Comparison of ENCODE assay signal across 7 cellular contexts in the genomic region with DNA sequence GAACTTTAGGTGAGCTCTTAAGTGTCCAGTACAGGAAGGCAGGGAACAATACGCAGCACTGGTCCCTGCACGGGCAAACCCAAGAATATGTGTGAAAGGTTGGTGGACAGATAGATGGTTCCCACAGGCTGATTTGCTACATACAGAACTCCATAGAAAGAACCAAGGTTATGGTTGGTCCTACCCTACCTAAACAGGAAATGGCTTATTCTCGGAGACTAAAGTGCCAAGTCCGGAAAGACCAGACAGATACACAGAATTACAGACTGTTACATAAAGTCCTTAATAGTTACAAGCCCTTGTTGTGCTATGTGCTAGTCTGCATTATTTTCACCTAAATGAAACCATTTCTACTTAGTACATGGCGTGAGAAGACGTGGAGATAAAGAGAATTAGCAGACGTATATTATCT. TPM values are rescaled to one million over a fixed set of nuclear protein-coding genes. Genes with fewer than 3 reads are reported as not detected.
DNase-seq lines count a peak whose midpoint lies in the region; ATAC-seq and TF ChIP-seq lines count a peak whose summit lies in the region.

No MANE protein-coding gene starts in this region.

- DNase-seq in Daoy (ENCODE audit: low read depth) (peak; percentile 45), right cardiac atrium (no peak), gastrocnemius medialis (no peak), GDM1 (lab: John Stamatoyannopoulos, UW) (no peak), NCI-H1436 (lab: John Stamatoyannopoulos, UW) (no peak)
- DNase-seq in Jurkat, Clone E6-1 (ENCODE audit: low read depth, low spot score) = peak; percentile 20
- no peak for DNase-seq in activated T-cell treated with anti-CD3 and anti-CD28 coated beads, Interleukin-2, amount 50 U/mL, for 72 hours

- no peaks in the 10 kb centered on the region for H3K36me3 ChIP-seq in gastrocnemius medialis

- H3K27me3 ChIP-seq in right cardiac atrium (ENCODE audit: control insufficient read depth, insufficient read depth) (no peaks in the 10 kb centered on the region), gastrocnemius medialis (no peaks in the 10 kb centered on the region)

- H3K36me3 Mint-ChIP-seq in activated T-cell treated with anti-CD3 and anti-CD28 coated beads, Interleukin-2, amount 50 U/mL, for 72 hours (ENCODE audit: insufficient read depth in 2 of 2) = peaks cover 4 to 6% of the 10 kb centered on the region in 2 donors

- no peak for TF ChIP-seq CTCF in gastrocnemius medialis (IDR thresholded peaks at IDR 0.05 in 4 of 5, conservative IDR thresholded peaks at IDR 0.05 in 1 of 5)

- no peak overlapping the region for H3K27ac ChIP-seq in right cardiac atrium (ENCODE audit: low read length)
- H3K27ac ChIP-seq in gastrocnemius medialis = peak overlapping the region; percentile 93 to 99 (median 94)

- H3K9me3 ChIP-seq in right cardiac atrium (ENCODE audit: control insufficient read depth, low read length) (no peaks in the 10 kb centered on the region), gastrocnemius medialis (no peaks in the 10 kb centered on the region)

- ATAC-seq in activated T-cell treated with anti-CD3 and anti-CD28 coated beads, Interleukin-2, amount 50 U/mL, for 72 hours (replicated peaks in 1 of 2) = no peak
- no peak for ATAC-seq in right cardiac atrium
- ATAC-seq in gastrocnemius medialis = no peak

- 4% methylated on average over 7 of the region's 7 CpGs for WGBS in right cardiac atrium

- peak overlapping the region; percentile 84 for H3K4me3 ChIP-seq in Jurkat, Clone E6-1 (ENCODE audit: low read length)
- H3K4me3 ChIP-seq in right cardiac atrium (ENCODE audit: low read length) (peak overlapping the region; percentile 92), gastrocnemius medialis (peak overlapping the region; percentile 74 to 96 (median 82))

- intact Hi-C loops in right cardiac atrium (cut with DNase I) (loop anchor here in 1 of 4 donors (5.0 kb wide), 1 partner anchor 151 kb away; the partner anchor contains the start of genes EIF5B and TXNDC9), gastrocnemius medialis (cut with DNase I; ENCODE audit: low total_unique reads) (no loop called here)

- no peak for TF ChIP-seq POLR2A in gastrocnemius medialis (IDR thresholded peaks at IDR 0.05)

- H3K9me3 Mint-ChIP-seq in activated T-cell treated with anti-CD3 and anti-CD28 coated beads, Interleukin-2, amount 50 U/mL, for 72 hours = peaks cover 0 to 1% of the 10 kb centered on the region in 2 donors

- peaks cover 65% of the 10 kb centered on the region for H3K4me1 Mint-ChIP-seq in activated T-cell treated with anti-CD3 and anti-CD28 coated beads, Interleukin-2, amount 50 U/mL, for 72 hours (ENCODE audit: low read depth)

- H3K4me3 Mint-ChIP-seq in activated T-cell treated with anti-CD3 and anti-CD28 coated beads, Interleukin-2, amount 50 U/mL, for 72 hours = peak overlapping the region; percentile 96

- H3K27me3 Mint-ChIP-seq in activated T-cell treated with anti-CD3 and anti-CD28 coated beads, Interleukin-2, amount 50 U/mL, for 72 hours (ENCODE audit: low read depth) = peaks cover 6% of the 10 kb centered on the region

- H3K4me1 ChIP-seq in right cardiac atrium (ENCODE audit: control insufficient read depth, insufficient read depth, low read length) = peaks cover 2% of the 10 kb centered on the region
- peaks cover 35 to 39% of the 10 kb centered on the region in 2 donors for H3K4me1 ChIP-seq in gastrocnemius medialis

- in situ Hi-C loops in gastrocnemius medialis (cut with MboI; ENCODE audit: low sequenced_read_pairs in 4 of 4) = loop anchor here (10.0 to 25.0 kb wide), 4 partner anchors 144 to 851 kb away; partner anchors contain the start of genes MITD1 (in 3 of the 4), MRPL30 (in 3 of the 4), EIF5B (in 1 of the 4) and TXNDC9 (in 1 of the 4)

- peak overlapping the region; percentile 97 for H3K27ac Mint-ChIP-seq in activated T-cell treated with anti-CD3 and anti-CD28 coated beads, Interleukin-2, amount 50 U/mL, for 72 hours

RNA-seq across cellular contexts. Expression of gene REV1, which starts 1.2 kb away (rescaled TPM):
- 13.0 and 18.3 TPM in 2 replicates for total RNA-seq in Daoy (2014; rRNA removed; shearing (Covaris generic))
- 28.8 TPM for polyA plus RNA-seq in Jurkat, Clone E6-1 (2012; ENCODE audit: insufficient read depth, insufficient read length)
- total RNA-seq in activated T-cell treated with anti-CD3 and anti-CD28 coated beads, Interleukin-2, amount 50 U/mL, for 72 hours = 10 to 100 TPM; 39.8 to 51.4 TPM
- total RNA-seq in right cardiac atrium (10 to 100 TPM; 31.0 to 37.1 (median 34.3) TPM), gastrocnemius medialis (10 to 100 TPM; 13.5 to 35.1 (median 17.8) TPM)
- 16.4 TPM for polyA plus RNA-seq in right cardiac atrium

Comparison
In these comparisons a context has a peak if more than half of its experiments do, and no peak if none do; other contexts are left out.
1. DNase-seq: peak in Daoy (single experiment) and Jurkat, Clone E6-1 (single experiment); none in activated T-cell treated with anti-CD3 and anti-CD28 coated beads, Interleukin-2, amount 50 U/mL, for 72 hours (0 of 2), right cardiac atrium (0 of 3), gastrocnemius medialis (0 of 2), GDM1 (single experiment) and NCI-H1436 (single experiment).
2. Peak in every context shown above with its lines, with median percentiles within 50 percentile points of each other: H3K4me3 ChIP-seq.